In genomic region chr5:149135536-149136201, GRCh38 we compare ENCODE assay signal across 11 cellular contexts. TPM values are rescaled to one million over a fixed set of nuclear protein-coding genes. Genes with fewer than 3 reads are reported as not detected.
DNase-seq lines count a peak whose midpoint lies in the region; ATAC-seq and TF ChIP-seq lines count a peak whose summit lies in the region.
"Had no signal": no experiment of that assay in that cellular context is flagged by ENCODE, and none has a peak within 500 bp of the region (broad histone marks: within the 10 kb centered on the region; RNA-seq: fewer than 3 reads in every experiment).

No MANE protein-coding gene starts in this region.

- peak; percentile 62 for ATAC-seq in body of pancreas
- peak; percentile 53 to 58 for ATAC-seq in left cardiac atrium
- no peak for ATAC-seq in HG02981 (IDR thresholded peaks at IDR 0.05; ENCODE audit: unreplicated experiment)

- no peaks in the 10 kb centered on the region for H3K27me3 ChIP-seq in body of pancreas
- H3K27me3 ChIP-seq in skeletal muscle satellite cell (ENCODE audit: control insufficient read depth, insufficient read depth, low read length), result no peaks in the 10 kb centered on the region
- H3K27me3 ChIP-seq: adrenal gland, vagina had no signal

- TF ChIP-seq CTCF in body of pancreas (IDR thresholded peaks at IDR 0.05), result no peak

- no peak for TF ChIP-seq POLR2A in body of pancreas (IDR thresholded peaks at IDR 0.05)

- H3K4me3 ChIP-seq in body of pancreas, result no peak overlapping the region
- H3K4me3 ChIP-seq in skeletal muscle satellite cell (ENCODE audit: low read length), result no peak overlapping the region
- H3K4me3 ChIP-seq: adrenal gland, vagina had no signal

- 36 to 60% methylated on average over 1 of the region's 1 CpG for WGBS in body of pancreas, 2 donors

- H3K9me3 ChIP-seq in body of pancreas (no peaks in the 10 kb centered on the region), skeletal muscle satellite cell (replicated peaks; ENCODE audit: low read length) (no peaks in the 10 kb centered on the region)
- H3K9me3 ChIP-seq: adrenal gland, vagina had no signal

- peaks cover 7% of the 10 kb centered on the region for H3K4me1 ChIP-seq in body of pancreas
- H3K4me1 ChIP-seq in skeletal muscle satellite cell (ENCODE audit: control insufficient read depth, insufficient read depth, low read length), result peaks cover 42% of the 10 kb centered on the region
- H3K4me1 ChIP-seq: vagina had no signal

- H3K36me3 ChIP-seq in body of pancreas (replicated peaks in 1 of 2; ENCODE audit: insufficient read depth in 1 of 2, low read depth in 2 of 2), result no peaks in the 10 kb centered on the region
- no peaks in the 10 kb centered on the region for H3K36me3 ChIP-seq in skeletal muscle satellite cell (ENCODE audit: insufficient read depth, low read length)
- H3K36me3 ChIP-seq: adrenal gland, vagina had no signal

- intact Hi-C loops in body of pancreas (cut with DNase I) (loop anchor here (10.0 kb wide), 1 partner anchor 129 kb away; no protein-coding TSS in a partner anchor), left cardiac atrium (cut with DNase I) (no loop called here)

- peak overlapping the region; percentile 69 for H3K9ac ChIP-seq in skeletal muscle satellite cell (ENCODE audit: low read depth, low read length)

- peak overlapping the region in 1 of 4 donors; percentile 63 for H3K27ac ChIP-seq in body of pancreas
- H3K27ac ChIP-seq: vagina had no signal

- H3K4me2 ChIP-seq in skeletal muscle satellite cell (ENCODE audit: low read length), result peak overlapping the region; percentile 29

- DNase-seq in H4 (ENCODE audit: low spot score) (peak; percentile 77), body of pancreas (peak in 2 of 4 donors; percentile 18 to 56), left cardiac atrium (no peak), SHP77 (lab: John Stamatoyannopoulos, UW) (no peak), NCI-H345 treated with DMSO at 0.1 percent for 48 hours (lab: John Stamatoyannopoulos, UW; ENCODE audit: unreplicated experiment) (no peak), NCI-H446 treated with DMSO at 0.1 percent for 48 hours (lab: John Stamatoyannopoulos, UW) (no peak)
- DNase-seq: retina had no signal

RNA-seq across cellular contexts. Expression of gene ABLIM3, which starts 5.6 kb away (rescaled TPM):
- 6.7 and 14.2 TPM in 2 replicates for total RNA-seq in H4 (2014; rRNA removed; shearing (Covaris generic))
- total RNA-seq in body of pancreas, result 10 to 100 TPM in 1 of 2 donors, 1 to 10 TPM in 1; 3.9 to 11.2 TPM
- total RNA-seq in left cardiac atrium, result 100 to 1,000 TPM; 106 to 129 TPM
- total RNA-seq in skeletal muscle satellite cell (2012; rRNA removed), result 62.1 and 94.6 TPM in 2 replicates
